In genomic region chr20:49318091-49318429, GRCh38 we compare ENCODE assay signal across 10 cellular contexts. TPM values are rescaled to one million over a fixed set of nuclear protein-coding genes. Genes with fewer than 3 reads are reported as not detected.
DNase-seq lines count a peak whose midpoint lies in the region; ATAC-seq, FAIRE-seq and TF ChIP-seq lines count a peak whose summit lies in the region.
"Had no signal": no experiment of that assay in that cellular context is flagged by ENCODE, and none has a peak within 500 bp of the region (broad histone marks: within the 10 kb centered on the region; RNA-seq: fewer than 3 reads in every experiment).

No MANE protein-coding gene starts in this region.

- H4K91ac ChIP-seq in H1 (replicated peaks; ENCODE audit: insufficient read length, low read length) (no peak overlapping the region), neuronal stem cell (ENCODE audit: low read depth, low read length, poor library complexity) (no peak overlapping the region)

- CTCF ChIA-PET in A549 (lab: Yijun Ruan, JAX) = interaction anchor here (0.6 to 7.8 kb wide), 4 partner anchors 15 to 594 kb away, joined by 3 to 58 read pairs (median 5); no protein-coding TSS in a partner anchor
- CTCF ChIA-PET in H1 (lab: Charles Lee; ENCODE audit: partially characterized antibody) = interaction anchor here (0.7 to 6.7 kb wide), 7 partner anchors 8 to 179 kb away, joined by 3 to 60 read pairs (median 5); no protein-coding TSS in a partner anchor

- H2AFZ ChIP-seq in H1 (ENCODE audit: low read length) = no peak overlapping the region
- H2AFZ ChIP-seq in neuronal stem cell (ENCODE audit: low read length) = peak overlapping the region; percentile 68

- TF ChIP-seq EP300 in A549 (IDR thresholded peaks at IDR 0.05) = no peak
- no peak for TF ChIP-seq EP300 in H1 (IDR thresholded peaks at IDR 0.05; ENCODE audit: borderline replicate concordance in 1 of 2, low read depth in 2 of 2, low read length in 2 of 2)

- H3K9me3 ChIP-seq in A549 (peaks cover 10% of the 10 kb centered on the region; the same call in 1 of the 3 replicates), HUES6 (ENCODE audit: control insufficient read depth, insufficient read depth, low read depth, low read length) (peaks cover 7% of the 10 kb centered on the region; the same call in 1 of the 2 replicates), H1 (ENCODE audit: insufficient read depth in 2 of 2, low read depth in 1 of 2, low read length in 1 of 2) (no peaks in the 10 kb centered on the region), neuronal stem cell (replicated peaks in 1 of 2; ENCODE audit: control insufficient read depth in 2 of 2, insufficient read depth in 1 of 2, low read depth in 1 of 2, low read length in 2 of 2) (peaks cover 2 to 10% of the 10 kb centered on the region in 2 donors)

- peaks cover 12% of the 10 kb centered on the region; the same call in 1 of the 2 replicates for H3K23me2 ChIP-seq in H1 (ENCODE audit: low read depth, low read length)

- no peak overlapping the region for H3K56ac ChIP-seq in H1 (replicated peaks; ENCODE audit: insufficient read length, low read depth, low read length)

- no peaks in the 10 kb centered on the region for H4K20me1 ChIP-seq in H1 (replicated peaks in 1 of 2; ENCODE audit: control insufficient read depth in 1 of 2, insufficient read depth in 2 of 2, low read length in 2 of 2)

- H2AK5ac ChIP-seq in H1 (ENCODE audit: low read depth, low read length) = no peak overlapping the region
- H2AK5ac ChIP-seq in neuronal stem cell (ENCODE audit: low read depth, low read length) = no peak overlapping the region

- H4K5ac ChIP-seq in H1 (ENCODE audit: insufficient read length, low read depth, low read length) = no peak overlapping the region

- 0 out of 2 replicates have a peak overlapping the region, but pooled peaks have one; percentile 12 for H4K8ac ChIP-seq in H1 (ENCODE audit: extremely low read depth, insufficient read depth, low read length)
- H4K8ac ChIP-seq in neuronal stem cell (ENCODE audit: low read depth, low read length) = no peak overlapping the region

- H3K9ac ChIP-seq in HUES6 (ENCODE audit: low read length) = peak overlapping the region; percentile 66
- no peak overlapping the region for H3K9ac ChIP-seq in H1 (replicated peaks in 1 of 4; ENCODE audit: extremely low read depth in 1 of 4, low read depth in 3 of 4, low read length in 3 of 4)
- peak overlapping the region; percentile 70 for H3K9ac ChIP-seq in neuronal stem cell (ENCODE audit: low read depth, low read length, poor library complexity)

- H3K27me3 ChIP-seq in HUES6 (ENCODE audit: control insufficient read depth, insufficient read depth, low read length) = peaks cover 48% of the 10 kb centered on the region
- H3K27me3 ChIP-seq in H1 (replicated peaks in 1 of 4; ENCODE audit: control insufficient read depth in 3 of 4, extremely low read depth in 1 of 4, insufficient read depth in 3 of 4, low read length in 3 of 4) = peaks cover 11 to 35% (median 27%) of the 10 kb centered on the region in 4 experiments
- H3K27me3 ChIP-seq in neuronal stem cell (ENCODE audit: control insufficient read depth in 3 of 3, insufficient read depth in 3 of 3, low read depth in 1 of 3, low read length in 3 of 3) = peaks cover 19 to 82% (median 40%) of the 10 kb centered on the region in 3 experiments

- POLR2A ChIA-PET in A549 (lab: Yijun Ruan, JAX) (interaction anchor here (1.7 kb wide), 1 partner anchor 40 kb away, joined by 5 read pairs; the partner anchor contains the start of gene ZNFX1), H1 (lab: Charles Lee; ENCODE audit: partially characterized antibody) (interaction anchor here (1.4 to 41.0 kb wide), 4 partner anchors 10 to 75 kb away, joined by 3 to 1132 read pairs (median 10); partner anchors contain the start of gene ZNFX1)

- DNase-seq in A549 (ENCODE audit: low read depth in 1 of 2, low spot score in 1 of 2) = no peak
- DNase-seq in H1 (ENCODE audit: low read depth in 1 of 2, low spot score in 2 of 2) = no peak
- no peak for DNase-seq in neuronal stem cell (ENCODE audit: low spot score)
- no peak for DNase-seq in GM03348 (ENCODE audit: low spot score)
- no peak for DNase-seq in Ammon's horn (ENCODE audit: low spot score)
- DNase-seq in activated T-cell treated with anti-CD3 and anti-CD28 coated beads, Interleukin-2, amount 50 U/mL, for 1 hour = no peak
- DNase-seq in T-helper 9 cell = no peak
- DNase-seq: natural killer cell, NCI-H187 treated with DMSO at 0.1 percent for 48 hours had no signal

- TF ChIP-seq RAD21 in A549 (conservative IDR thresholded peaks at IDR 0.05 in 1 of 2, IDR thresholded peaks at IDR 0.05 in 1 of 2) (no peak), H1 (IDR thresholded peaks at IDR 0.05 in 1 of 2, conservative IDR thresholded peaks at IDR 0.05 in 1 of 2; ENCODE audit: low read depth in 2 of 2, low read length in 2 of 2) (no peak)

- TF ChIP-seq POLR2A in A549 (IDR thresholded peaks at IDR 0.05; ENCODE audit: low read length) = no peak
- no peak for TF ChIP-seq POLR2A in H1 (IDR thresholded peaks at IDR 0.05; ENCODE audit: control extremely low read depth in 1 of 2, low read depth in 2 of 2, low read length in 2 of 2)

- H2BK120ac ChIP-seq in H1 (replicated peaks; ENCODE audit: low read depth, low read length) = no peak overlapping the region
- no peak overlapping the region for H2BK120ac ChIP-seq in neuronal stem cell (ENCODE audit: low read depth, low read length)

- H3K36me3 ChIP-seq in HUES6 (ENCODE audit: control insufficient read depth, insufficient read depth, low read length) = no peaks in the 10 kb centered on the region
- no peaks in the 10 kb centered on the region for H3K36me3 ChIP-seq in H1 (ENCODE audit: control insufficient read depth in 2 of 4, insufficient read depth in 4 of 4, low read length in 3 of 4)
- H3K36me3 ChIP-seq in neuronal stem cell (replicated peaks in 1 of 2; ENCODE audit: control insufficient read depth in 2 of 2, insufficient read depth in 2 of 2, low read length in 2 of 2) = no peaks in the 10 kb centered on the region

- peak in 1 of 2 experiments; percentile 19; a peak in 2 of 6 replicates for ATAC-seq in A549

- no peak overlapping the region for H2BK20ac ChIP-seq in H1 (ENCODE audit: low read length)

- peak overlapping the region; percentile 44 for H3K4me3 ChIP-seq in A549
- H3K4me3 ChIP-seq in HUES6 (ENCODE audit: low read depth, low read length) = peak overlapping the region; percentile 65
- H3K4me3 ChIP-seq in H1 (ENCODE audit: extremely low read depth in 1 of 4, insufficient read depth in 2 of 4, low read depth in 3 of 4, low read length in 4 of 4) = peak overlapping the region; percentile 60 to 75 (median 60)
- H3K4me3 ChIP-seq in neuronal stem cell (ENCODE audit: low read length in 2 of 2) = peak overlapping the region in 1 of 2 donors; percentile 2

- 16% methylated on average over 18 of the region's 23 CpGs for WGBS in A549 (ENCODE audit: missing lambda C conversion rate)
- 10% methylated on average over 23 of the region's 23 CpGs; no CpG with 5 or more reads in 1 of the 2 experiments for WGBS in H1 (ENCODE audit: extremely low coverage in 1 of 2, insufficient coverage in 1 of 2, insufficient read length in 1 of 2, insufficient replicate concordance in 2 of 2, low coverage in 1 of 2, low lambda C conversion rate in 2 of 2, missing lambda C conversion rate in 1 of 2), 2 experiments
- WGBS in neuronal stem cell (ENCODE audit: extremely low coverage in 2 of 2, insufficient read length in 2 of 2, insufficient replicate concordance in 1 of 2), 2 donors = no CpG with 5 or more reads among the region's 23 CpGs

- TF ChIP-seq CTCF in A549 (IDR thresholded peaks at IDR 0.05) = no peak
- TF ChIP-seq CTCF in H1 (IDR thresholded peaks at IDR 0.05; ENCODE audit: control extremely low read depth in 1 of 3, insufficient read depth in 1 of 3, low read depth in 1 of 3, low read length in 3 of 3) = no peak

- H2BK12ac ChIP-seq in H1 (ENCODE audit: low read depth, low read length) (no peak overlapping the region), neuronal stem cell (ENCODE audit: low read length) (no peak overlapping the region)

- no peaks in the 10 kb centered on the region for H3K79me1 ChIP-seq in H1 (ENCODE audit: low read depth, low read length)
- peaks cover 4% of the 10 kb centered on the region for H3K79me1 ChIP-seq in neuronal stem cell (ENCODE audit: low read depth, low read length)

- H3K14ac ChIP-seq in H1 (ENCODE audit: insufficient read length) (no peak overlapping the region), neuronal stem cell (ENCODE audit: low read length) (no peak overlapping the region)

- no peaks in the 10 kb centered on the region for H3K79me2 ChIP-seq in H1 (ENCODE audit: control insufficient read depth in 1 of 2, insufficient read depth in 2 of 2, low read length in 2 of 2)

- no peak overlapping the region for H3K4ac ChIP-seq in H1 (replicated peaks; ENCODE audit: insufficient read length, low read depth, low read length)
- no peak overlapping the region for H3K4ac ChIP-seq in neuronal stem cell (ENCODE audit: low read length)

- H3K23ac ChIP-seq in H1 (ENCODE audit: insufficient read length) (no peak overlapping the region), neuronal stem cell (ENCODE audit: low read depth, low read length, poor library complexity) (peak overlapping the region; percentile 91)

- H2BK5ac ChIP-seq in H1 (ENCODE audit: low read depth, low read length) (no peak overlapping the region), neuronal stem cell (ENCODE audit: low read length) (no peak overlapping the region)

- H3K4me1 ChIP-seq in A549 = peaks cover 12% of the 10 kb centered on the region; the same call in 1 of the 3 replicates
- H3K4me1 ChIP-seq in HUES6 (ENCODE audit: control insufficient read depth, insufficient read depth, low read length) = peaks cover 8% of the 10 kb centered on the region
- peaks cover 0 to 11% (median 3%) of the 10 kb centered on the region in 4 experiments; a peak in 6 of 7 replicates for H3K4me1 ChIP-seq in H1 (replicated peaks in 1 of 4; ENCODE audit: control insufficient read depth in 3 of 4, insufficient read depth in 4 of 4, low read length in 3 of 4)
- H3K4me1 ChIP-seq in neuronal stem cell (ENCODE audit: control insufficient read depth in 2 of 2, insufficient read depth in 1 of 2, low read depth in 1 of 2, low read length in 2 of 2) = peaks cover 4 to 9% of the 10 kb centered on the region in 2 donors

- H3K27ac ChIP-seq in A549 (peak overlapping the region in 1 of 2 experiments; percentile 22; a peak in 1 of 6 replicates), HUES6 (ENCODE audit: low read depth, low read length) (no peak overlapping the region), H1 (ENCODE audit: low read depth, low read length) (no peak overlapping the region), neuronal stem cell (replicated peaks; ENCODE audit: low read length) (no peak overlapping the region)

- FAIRE-seq in A549 (lab: Jason Lieb, UNC) (no peak), H1 (lab: Jason Lieb, UNC) (no peak)

- H3K4me2 ChIP-seq in A549 (peak overlapping the region; percentile 96), H1 (ENCODE audit: insufficient read depth in 1 of 2, low read depth in 2 of 2, low read length in 2 of 2) (peak overlapping the region; percentile 94 to 99), neuronal stem cell (ENCODE audit: insufficient read depth, low read length, poor library complexity, severe bottlenecking) (peak overlapping the region; percentile 69)

- H2BK15ac ChIP-seq in H1 (ENCODE audit: low read length) (no peak overlapping the region), neuronal stem cell (ENCODE audit: low read length) (no peak overlapping the region)

- no peak overlapping the region for H3K18ac ChIP-seq in H1 (ENCODE audit: extremely low read depth, low read length)
- peak overlapping the region; percentile 90 for H3K18ac ChIP-seq in neuronal stem cell (ENCODE audit: low read length)

RNA-seq across cellular contexts. Expression of gene ZNFX1, which starts 40.2 kb away (rescaled TPM):
- polyA plus RNA-seq in A549 (2011; rRNA removed) = 6.0 and 14.2 TPM in 2 replicates
- polyA plus RNA-seq in A549 (2012; cell fraction: cytosol; rRNA removed) = 3.0 and 3.9 TPM in 2 replicates
- 4.9 and 8.0 TPM in 2 replicates for polyA plus RNA-seq in A549 (2012; cell fraction: nucleus; rRNA removed)
- polyA plus RNA-seq in A549 (2017; fragmentation: RNase III; extraction: RNeasy Plus Mini Kit Qiagen cat#74134 plus additional on column Dnase treatment) = 11.5 to 13.7 TPM (median 11.9 TPM) in 3 replicates
- polyA minus RNA-seq in A549 (2011; rRNA and poly(A)+ RNA removed) = 26.9 and 27.7 TPM in 2 replicates
- total RNA-seq in H1 (2021; fragmentation: NEBNext Ultra II Directional; extraction: Animal tissue kit (Norgen Biotek cat#: 25700)) = 11.3 and 13.0 TPM in 2 replicates
- polyA plus RNA-seq in H1 (2011; rRNA removed) = 3.1 and 3.4 TPM in 2 replicates
- 3.0 TPM for polyA plus RNA-seq in H1 (2011; cell fraction: cytosol; rRNA removed)
- polyA plus RNA-seq in H1 (2011; cell fraction: nucleus; rRNA removed) = 4.0 TPM
- 6.4 to 8.0 TPM (median 7.3 TPM) in 4 replicates for polyA plus RNA-seq in H1 (2012, experiment 1 of 2)
- 1.5 TPM for polyA plus RNA-seq in H1 (2012, experiment 2 of 2)
- polyA plus RNA-seq in H1 (2013, experiment 1 of 2) = 5.6 TPM
- polyA plus RNA-seq in H1 (2013, experiment 2 of 2) = 5.2 TPM
- polyA minus RNA-seq in H1 (2011; rRNA and poly(A)+ RNA removed) = 9.0 and 12.8 TPM in 2 replicates
- 5.4 TPM for polyA minus RNA-seq in H1 (2011; cell fraction: cytosol; rRNA and poly(A)+ RNA removed)
- 7.1 TPM for polyA minus RNA-seq in H1 (2011; cell fraction: nucleus; rRNA and poly(A)+ RNA removed)
- 2.4 TPM for polyA plus RNA-seq in neuronal stem cell (2013, experiment 1 of 2)
- 2.2 TPM for polyA plus RNA-seq in neuronal stem cell (2013, experiment 2 of 2)

Comparison
In these comparisons a context has a peak if more than half of its experiments do, and no peak if none do; other contexts are left out.
1. H3K9ac ChIP-seq: peak in HUES6 (single experiment) and neuronal stem cell (single experiment); none in H1 (0 of 4).
2. Peak in every context shown above with its lines, with median percentiles within 50 percentile points of each other: H3K4me2 ChIP-seq.